ENCODE assay signal across 29 cellular contexts in the genomic region with DNA sequence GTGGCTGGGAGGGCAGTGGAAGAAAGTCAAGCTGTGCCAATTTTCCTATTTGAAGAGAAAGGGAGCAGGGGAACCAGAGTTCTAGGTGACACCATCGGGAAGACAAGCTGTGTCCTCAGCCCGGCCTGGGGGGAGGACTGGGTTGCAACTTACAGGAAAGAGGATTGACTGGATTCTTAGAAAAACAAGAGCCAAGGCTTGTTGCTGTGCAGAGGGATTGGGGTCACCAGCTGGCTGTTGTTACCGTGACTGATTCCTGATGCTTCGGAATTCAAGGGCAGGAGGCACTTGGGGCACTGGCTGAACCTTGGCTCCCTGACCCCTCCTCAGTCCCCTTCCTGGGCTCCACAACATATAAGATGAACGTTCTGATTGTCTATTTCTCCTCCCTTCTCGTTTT.
"Had no signal": no experiment of that assay in that cellular context is flagged by ENCODE, and none has a peak within 500 bp of the region (broad histone marks: within the 10 kb centered on the region; RNA-seq: fewer than 3 reads in every experiment).

No MANE protein-coding gene starts in this region.

- ATAC-seq: left cardiac atrium; left lung; lower lobe of right lung; naive thymus-derived CD8-positive, alpha-beta T cell; pancreas; right cardiac atrium; sciatic nerve; stimulated activated naive B cell treated with anti-CD40 and anti-IgM and Interleukin-4, amounts not matched to agents 10 μg/mL and 1 μg/mL and 100 μg/mL, for 72 hours; stimulated activated naive CD8-positive, alpha-beta T cell treated with anti-CD3 and anti-CD28 coated beads, Interleukin-15, Interleukin-2, amounts not matched to agents 100 U/mL and 50 U/mL, for 24 hours had no signal

- H2AFZ ChIP-seq: hepatocyte had no signal

- H3K36me3 Mint-ChIP-seq: naive thymus-derived CD8-positive, alpha-beta T cell; stimulated activated naive B cell treated with anti-CD40 and anti-IgM and Interleukin-4, amounts not matched to agents 10 μg/mL and 1 μg/mL and 100 μg/mL, for 72 hours had no signal

- H3K9me3 Mint-ChIP-seq: naive thymus-derived CD8-positive, alpha-beta T cell; nephron; neural crest cell; stimulated activated naive B cell treated with anti-CD40 and anti-IgM and Interleukin-4, amounts not matched to agents 10 μg/mL and 1 μg/mL and 100 μg/mL, for 72 hours had no signal

- H3K36me3 ChIP-seq: left lung, lower lobe of right lung, pancreas, prostate gland, stomach, thyroid gland, transverse colon, upper lobe of left lung, vagina had no signal

- H3K4me1 ChIP-seq: lower lobe of right lung, pancreas, prostate gland, testis, thyroid gland, transverse colon, vagina had no signal

- H3K9me3 ChIP-seq: left lung, lower lobe of right lung, pancreas, prostate gland, stomach, testis, thyroid gland, transverse colon, upper lobe of left lung, vagina had no signal

- H3K27me3 ChIP-seq: hepatocyte, left lung, pancreas, stomach, testis, thyroid gland, transverse colon, upper lobe of left lung, vagina had no signal

- H3K4me2 ChIP-seq: hepatocyte had no signal

- H3K27ac Mint-ChIP-seq: naive thymus-derived CD8-positive, alpha-beta T cell; nephron; stimulated activated naive B cell treated with anti-CD40 and anti-IgM and Interleukin-4, amounts not matched to agents 10 μg/mL and 1 μg/mL and 100 μg/mL, for 72 hours had no signal

- H3K4me3 ChIP-seq: hepatocyte, left lung, lower lobe of right lung, pancreas, prostate gland, skin epidermis, stomach, testis, thyroid gland, transverse colon, upper lobe of left lung, vagina had no signal

- H3K79me2 ChIP-seq: hepatocyte had no signal

- H3K27ac ChIP-seq: hepatocyte, left lung, lower lobe of right lung, pancreas, prostate gland, skin epidermis, stomach, testis, thyroid gland, transverse colon, upper lobe of left lung, vagina had no signal

- H3K4me3 Mint-ChIP-seq: naive thymus-derived CD8-positive, alpha-beta T cell; nephron; neural crest cell; stimulated activated naive B cell treated with anti-CD40 and anti-IgM and Interleukin-4, amounts not matched to agents 10 μg/mL and 1 μg/mL and 100 μg/mL, for 72 hours had no signal

- DNase-seq: kidney glomerular epithelial cell; left cardiac atrium; left lung; lower lobe of right lung; mammary epithelial cell; mesenchymal stem cell; naive thymus-derived CD8-positive, alpha-beta T cell; pancreas; posterior cingulate gyrus; retina; right cardiac atrium; stimulated activated CD4-positive, alpha-beta T cell treated with anti-CD3 and anti-CD28 coated beads, Interleukin-12 subunit alpha, Interleukin-12 subunit beta, amount 100 ng/mL, for 4 hours; stimulated activated CD4-positive, alpha-beta T cell treated with anti-CD3 and anti-CD28 coated beads, Interleukin-15, amount 100 ng/mL, for 24 hours; stimulated activated CD4-positive, alpha-beta T cell treated with anti-CD3 and anti-CD28 coated beads, Interleukin-2, amount 100 ng/mL, for 24 hours; stimulated activated CD4-positive, alpha-beta T cell treated with anti-CD3 and anti-CD28 coated beads, Interleukin-4, amount 100 ng/mL, for 1 hour; stimulated activated naive B cell treated with anti-CD40 and anti-IgM and Interleukin-4, amounts not matched to agents 10 μg/mL and 1 μg/mL and 100 μg/mL, for 72 hours; stimulated activated naive CD8-positive, alpha-beta T cell treated with anti-CD3 and anti-CD28 coated beads, Interleukin-15, Interleukin-2, amounts not matched to agents 100 U/mL and 50 U/mL, for 24 hours; stomach; testis; thyroid gland; transverse colon; upper lobe of left lung had no signal
